Comparison of ENCODE assay signal across 8 cellular contexts in the genomic region with DNA sequence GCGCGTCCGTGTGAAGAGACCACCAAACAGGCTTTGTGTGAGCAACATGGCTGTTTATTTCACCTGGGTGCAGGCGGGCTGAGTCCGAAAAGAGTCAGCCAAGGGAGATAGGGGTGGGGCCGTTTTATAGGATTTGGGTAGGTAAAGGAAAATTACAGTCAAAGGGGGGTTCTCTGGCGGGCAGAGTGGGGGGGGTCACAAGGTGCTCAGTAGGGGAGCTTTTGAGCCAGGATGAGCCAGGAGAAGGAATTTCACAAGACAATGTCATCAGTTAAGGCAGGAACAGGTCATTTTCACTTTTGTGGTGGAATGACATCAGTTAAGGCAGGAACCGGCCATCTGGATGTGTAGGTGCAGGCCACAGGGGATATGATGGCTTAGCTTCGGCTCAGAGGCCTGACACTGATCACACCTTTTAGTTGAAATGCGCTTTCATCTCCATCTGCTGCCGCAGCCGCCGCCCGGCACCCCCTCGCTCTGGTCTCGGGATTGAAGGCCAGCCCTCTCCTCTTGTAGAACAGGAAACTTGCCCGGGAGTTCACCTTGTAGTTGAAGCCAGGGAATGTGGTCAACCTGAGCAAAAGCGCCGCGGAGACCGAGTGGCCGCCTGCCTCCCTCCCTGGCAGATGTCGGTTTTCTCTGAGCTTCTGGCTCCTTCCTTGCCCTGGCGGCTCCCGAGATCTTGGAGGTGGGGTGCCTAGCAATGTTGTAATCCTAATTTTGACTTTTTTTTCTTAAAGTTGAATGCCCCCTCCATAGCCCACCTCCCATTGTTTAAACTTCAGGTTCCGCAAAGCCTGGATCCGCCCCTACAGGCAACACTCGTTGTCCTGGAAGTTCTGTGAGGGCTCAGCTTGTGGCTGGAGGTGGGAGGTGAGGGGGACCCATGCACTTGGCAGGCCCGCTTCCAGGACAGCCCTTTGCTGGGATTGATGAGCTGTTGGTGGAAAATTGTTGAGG. TPM values are rescaled to one million over a fixed set of nuclear protein-coding genes. Genes with fewer than 3 reads are reported as not detected.
DNase-seq lines count a peak whose midpoint lies in the region; ATAC-seq, FAIRE-seq and TF ChIP-seq lines count a peak whose summit lies in the region.
"Not testable (repeated sequence)": the region's sequence is repeated elsewhere in the genome, so short reads cannot be mapped to it uniquely, and the experiment has no call there.

No MANE protein-coding gene starts in this region.

- WGBS in H1 (ENCODE audit: extremely low coverage in 1 of 2, insufficient coverage in 1 of 2, insufficient read length in 1 of 2, insufficient replicate concordance in 2 of 2, low coverage in 1 of 2, low lambda C conversion rate in 2 of 2, missing lambda C conversion rate in 1 of 2), 2 experiments, result 6% methylated on average over 28 of the region's 29 CpGs; no CpG with 5 or more reads in 1 of the 2 experiments

- 0 out of 2 replicates have a peak overlapping the region, but pooled peaks have one; percentile 62 for H3K18ac ChIP-seq in H1 (ENCODE audit: extremely low read depth, low read length)

- H3K4me3 ChIP-seq in BE2C (ENCODE audit: low read depth, low read length) (peak overlapping the region; percentile 65), Panc1 (ENCODE audit: low read depth in 2 of 2, low read length in 2 of 2) (peak overlapping the region; percentile 62 to 68), H1 (ENCODE audit: extremely low read depth in 1 of 4, insufficient read depth in 2 of 4, low read depth in 3 of 4, low read length in 4 of 4) (peak overlapping the region; percentile 49 to 80 (median 63))

- not testable (repeated sequence) for H3K4ac ChIP-seq in H1 (replicated peaks; ENCODE audit: insufficient read length, low read depth, low read length)

- not testable (repeated sequence) for H3K27me3 ChIP-seq in BE2C; Panc1 (ENCODE audit: control insufficient read depth, insufficient read depth, low read length); H1 (replicated peaks in 1 of 4; ENCODE audit: control insufficient read depth in 3 of 4, extremely low read depth in 1 of 4, insufficient read depth in 3 of 4, low read length in 3 of 4)

- H2BK15ac ChIP-seq in H1 (ENCODE audit: low read length), result peak overlapping the region; percentile 48; the same call in 1 of the 2 replicates

- not testable (repeated sequence) for H4K20me1 ChIP-seq in H1 (replicated peaks in 1 of 2; ENCODE audit: control insufficient read depth in 1 of 2, insufficient read depth in 2 of 2, low read length in 2 of 2)

- not testable (repeated sequence) for H4K5ac ChIP-seq in H1 (ENCODE audit: insufficient read length, low read depth, low read length)

- peaks cover 0 to 17% of the 10 kb centered on the region in 2 experiments; a peak in 1 of 4 replicates for H3K79me2 ChIP-seq in H1 (ENCODE audit: control insufficient read depth in 1 of 2, insufficient read depth in 2 of 2, low read length in 2 of 2)

- DNase-seq in BE2C; Panc1 (ENCODE audit: low read depth, low spot score); activated naive CD8-positive, alpha-beta T cell treated with anti-CD3 and anti-CD28 coated beads for 36 hours; natural killer cell; stimulated activated naive CD8-positive, alpha-beta T cell treated with anti-CD3 and anti-CD28 coated beads, Interleukin-15, amount 100 ng/mL, for 72 hours: not testable (repeated sequence)
- DNase-seq in H1 (ENCODE audit: low read depth in 1 of 2, low spot score in 2 of 2), result peak in 1 of 2 experiments; percentile 71
- DNase-seq in iris pigment epithelial cell (ENCODE audit: low read depth), result peak; percentile 40

- not testable (repeated sequence) for H2AK5ac ChIP-seq in H1 (ENCODE audit: low read depth, low read length)

- H3K9me3 ChIP-seq in BE2C; Panc1 (ENCODE audit: control insufficient read depth, insufficient read depth, low read depth, low read length); H1 (ENCODE audit: insufficient read depth in 2 of 2, low read depth in 1 of 2, low read length in 1 of 2): not testable (repeated sequence)

- H3K27me3 Mint-ChIP-seq in activated naive CD8-positive, alpha-beta T cell treated with anti-CD3 and anti-CD28 coated beads for 36 hours; stimulated activated naive CD8-positive, alpha-beta T cell treated with anti-CD3 and anti-CD28 coated beads, Interleukin-15, amount 100 ng/mL, for 72 hours: not testable (repeated sequence)
- H3K27me3 Mint-ChIP-seq in natural killer cell (ENCODE audit: low read depth in 2 of 2), result peaks cover 11 to 13% of the 10 kb centered on the region in 2 donors

- not testable (repeated sequence) for H2BK120ac ChIP-seq in H1 (replicated peaks; ENCODE audit: low read depth, low read length)

- not testable (repeated sequence) for H3K23ac ChIP-seq in H1 (ENCODE audit: insufficient read length)

- intact Hi-C loops in Panc1 (cut with micrococcal nuclease; ENCODE audit: unreplicated experiment); natural killer cell (cut with micrococcal nuclease): not testable (repeated sequence)

- not testable (repeated sequence) for TF ChIP-seq CTCF in BE2C (IDR thresholded peaks at IDR 0.05; ENCODE audit: low read depth, low read length); H1 (IDR thresholded peaks at IDR 0.05; ENCODE audit: control extremely low read depth in 1 of 3, insufficient read depth in 1 of 3, low read depth in 1 of 3, low read length in 3 of 3); natural killer cell (IDR thresholded peaks at IDR 0.05)
- TF ChIP-seq CTCF in Panc1 (IDR thresholded peaks at IDR 0.05), result 0 out of 2 replicates have a peak, but pooled peaks have one; percentile 12

- peak overlapping the region; percentile 62 for H4K91ac ChIP-seq in H1 (replicated peaks; ENCODE audit: insufficient read length, low read length)

- not testable (repeated sequence) for H3K27ac Mint-ChIP-seq in activated naive CD8-positive, alpha-beta T cell treated with anti-CD3 and anti-CD28 coated beads for 36 hours
- peak overlapping the region in 1 of 2 donors; percentile 70 for H3K27ac Mint-ChIP-seq in natural killer cell
- peak overlapping the region in 1 of 2 donors; percentile 5 for H3K27ac Mint-ChIP-seq in stimulated activated naive CD8-positive, alpha-beta T cell treated with anti-CD3 and anti-CD28 coated beads, Interleukin-15, amount 100 ng/mL, for 72 hours

- peak overlapping the region; percentile 42 to 89 (median 69) for H3K9ac ChIP-seq in H1 (replicated peaks in 1 of 4; ENCODE audit: extremely low read depth in 1 of 4, low read depth in 3 of 4, low read length in 3 of 4)

- peak overlapping the region; percentile 82 for H4K8ac ChIP-seq in H1 (ENCODE audit: extremely low read depth, insufficient read depth, low read length)

- H3K36me3 ChIP-seq in BE2C; Panc1 (ENCODE audit: control insufficient read depth, insufficient read depth, low read length); H1 (ENCODE audit: control insufficient read depth in 2 of 4, insufficient read depth in 4 of 4, low read length in 3 of 4): not testable (repeated sequence)

- H3K56ac ChIP-seq in H1 (replicated peaks; ENCODE audit: insufficient read length, low read depth, low read length), result peak overlapping the region; percentile 80

- H3K9me3 Mint-ChIP-seq in activated naive CD8-positive, alpha-beta T cell treated with anti-CD3 and anti-CD28 coated beads for 36 hours; natural killer cell; stimulated activated naive CD8-positive, alpha-beta T cell treated with anti-CD3 and anti-CD28 coated beads, Interleukin-15, amount 100 ng/mL, for 72 hours: not testable (repeated sequence)

- TSS peak; percentile 71 for BruUV-seq in Panc1 (replicated peaks; lab: Mats Ljungman, UMichigan)

- peak overlapping the region; percentile 78 for H3K4me3 Mint-ChIP-seq in activated naive CD8-positive, alpha-beta T cell treated with anti-CD3 and anti-CD28 coated beads for 36 hours
- H3K4me3 Mint-ChIP-seq in natural killer cell, result peak overlapping the region; percentile 86
- peak overlapping the region; percentile 78 to 84 for H3K4me3 Mint-ChIP-seq in stimulated activated naive CD8-positive, alpha-beta T cell treated with anti-CD3 and anti-CD28 coated beads, Interleukin-15, amount 100 ng/mL, for 72 hours

- peak overlapping the region; percentile 94 to 96 for H3K4me2 ChIP-seq in H1 (ENCODE audit: insufficient read depth in 1 of 2, low read depth in 2 of 2, low read length in 2 of 2)

- in situ Hi-C loops in Panc1 (cut with HindIII; ENCODE audit: low pct_unique_long_range_greater_than_20kb, low sequenced_read_pairs), result not testable (repeated sequence)

- H2BK20ac ChIP-seq in H1 (ENCODE audit: low read length), result not testable (repeated sequence)

- TF ChIP-seq RAD21 in H1 (IDR thresholded peaks at IDR 0.05 in 1 of 2, conservative IDR thresholded peaks at IDR 0.05 in 1 of 2; ENCODE audit: low read depth in 2 of 2, low read length in 2 of 2), result not testable (repeated sequence)

- not testable (repeated sequence) for FAIRE-seq in H1 (lab: Jason Lieb, UNC)

- ATAC-seq in HG03135 (IDR thresholded peaks at IDR 0.05; ENCODE audit: unreplicated experiment), result peak; percentile 6
- ATAC-seq in Panc1; natural killer cell; stimulated activated naive CD8-positive, alpha-beta T cell treated with anti-CD3 and anti-CD28 coated beads, Interleukin-15, amount 100 ng/mL, for 72 hours: not testable (repeated sequence)

- CTCF ChIA-PET in Panc1 (lab: Charles Lee), result interaction anchor here (0.6 to 1.0 kb wide), 3 partner anchors 22 to 34 kb away, joined by 3 to 6 read pairs (median 3); a partner anchor contains a TSS
- CTCF ChIA-PET in H1 (lab: Charles Lee; ENCODE audit: partially characterized antibody), result interaction anchor here (0.5 to 8.4 kb wide), 43 partner anchors 7 to 348 kb away, joined by 3 to 50 read pairs (median 5); a partner anchor contains a TSS

- not testable (repeated sequence) for H3K14ac ChIP-seq in H1 (ENCODE audit: insufficient read length)

- not testable (repeated sequence) for H3K23me2 ChIP-seq in H1 (ENCODE audit: low read depth, low read length)

- POLR2A ChIA-PET in Panc1 (lab: Charles Lee) (interaction anchor here (0.8 kb wide), 1 partner anchor 299 kb away, joined by 8 read pairs; no protein-coding TSS in a partner anchor), H1 (lab: Charles Lee; ENCODE audit: partially characterized antibody) (interaction anchor here (0.7 to 13.3 kb wide), 23 partner anchors 8 to 343 kb away, joined by 3 to 166 read pairs (median 4); a partner anchor contains a TSS)

- peaks cover 13% of the 10 kb centered on the region for H3K4me1 Mint-ChIP-seq in activated naive CD8-positive, alpha-beta T cell treated with anti-CD3 and anti-CD28 coated beads for 36 hours
- peaks cover 13 to 23% of the 10 kb centered on the region in 2 donors for H3K4me1 Mint-ChIP-seq in natural killer cell
- peaks cover 18% of the 10 kb centered on the region for H3K4me1 Mint-ChIP-seq in stimulated activated naive CD8-positive, alpha-beta T cell treated with anti-CD3 and anti-CD28 coated beads, Interleukin-15, amount 100 ng/mL, for 72 hours

- H3K36me3 Mint-ChIP-seq in activated naive CD8-positive, alpha-beta T cell treated with anti-CD3 and anti-CD28 coated beads for 36 hours; natural killer cell: not testable (repeated sequence)

- H3K79me1 ChIP-seq in H1 (ENCODE audit: low read depth, low read length), result not testable (repeated sequence)

- H2AFZ ChIP-seq in H1 (ENCODE audit: low read length), result not testable (repeated sequence)

- peak overlapping the region; percentile 61 for H3K27ac ChIP-seq in Panc1 (ENCODE audit: low read length)
- not testable (repeated sequence) for H3K27ac ChIP-seq in H1 (ENCODE audit: low read depth, low read length)

- TF ChIP-seq EP300 in H1 (IDR thresholded peaks at IDR 0.05; ENCODE audit: borderline replicate concordance in 1 of 2, low read depth in 2 of 2, low read length in 2 of 2), result not testable (repeated sequence)

- peak overlapping the region; percentile 78 for H2BK12ac ChIP-seq in H1 (ENCODE audit: low read depth, low read length)

- not testable (repeated sequence) for TF ChIP-seq POLR2A in H1 (IDR thresholded peaks at IDR 0.05; ENCODE audit: control extremely low read depth in 1 of 2, low read depth in 2 of 2, low read length in 2 of 2)

- peak overlapping the region; percentile 15 for H2BK5ac ChIP-seq in H1 (ENCODE audit: low read depth, low read length)

- H3K4me1 ChIP-seq in BE2C, result not testable (repeated sequence)
- peaks cover 36% of the 10 kb centered on the region for H3K4me1 ChIP-seq in Panc1 (ENCODE audit: control insufficient read depth, insufficient read depth, low read length)
- H3K4me1 ChIP-seq in H1 (replicated peaks in 1 of 4; ENCODE audit: control insufficient read depth in 3 of 4, insufficient read depth in 4 of 4, low read length in 3 of 4), result peaks cover 7 to 21% (median 10%) of the 10 kb centered on the region in 4 experiments

RNA-seq across cellular contexts. Expression of a gene that starts 0.9 kb away (rescaled TPM):
- polyA plus RNA-seq in BE2C (2012; ENCODE audit: insufficient read depth, insufficient read length, low read depth), result 19.8 TPM
- total RNA-seq in Panc1 (2021; ENCODE audit: unreplicated experiment), result 76.4 TPM
- 79.0 TPM for polyA plus RNA-seq in Panc1 (2012; ENCODE audit: insufficient read length)
- 1 to 10 TPM; 2.7 to 4.3 TPM for total RNA-seq in activated naive CD8-positive, alpha-beta T cell treated with anti-CD3 and anti-CD28 coated beads for 36 hours
- total RNA-seq in H1 (2021; fragmentation: NEBNext Ultra II Directional; extraction: Animal tissue kit (Norgen Biotek cat#: 25700)), result 79.1 and 80.0 TPM in 2 replicates
- polyA plus RNA-seq in H1 (2011; rRNA removed), result 45.3 and 47.6 TPM in 2 replicates
- 23.5 TPM for polyA plus RNA-seq in H1 (2011; cell fraction: cytosol; rRNA removed)
- 50.9 TPM for polyA plus RNA-seq in H1 (2011; cell fraction: nucleus; rRNA removed)
- polyA plus RNA-seq in H1 (2012, experiment 1 of 2), result 87.4 to 98.2 TPM (median 91.4 TPM) in 4 replicates
- 157 TPM for polyA plus RNA-seq in H1 (2012, experiment 2 of 2)
- polyA plus RNA-seq in H1 (2013, experiment 1 of 2), result 157 TPM
- polyA plus RNA-seq in H1 (2013, experiment 2 of 2), result 166 TPM
- polyA minus RNA-seq in H1 (2011; rRNA and poly(A)+ RNA removed), result 30.1 and 31.7 TPM in 2 replicates
- 19.2 TPM for polyA minus RNA-seq in H1 (2011; cell fraction: cytosol; rRNA and poly(A)+ RNA removed)
- polyA minus RNA-seq in H1 (2011; cell fraction: nucleus; rRNA and poly(A)+ RNA removed), result 22.1 TPM
- total RNA-seq in natural killer cell, result 1 to 10 TPM; 1.1 to 2.3 (median 1.5) TPM

RNA-seq across cellular contexts. Expression of a gene that starts 33.2 kb away (rescaled TPM):
- polyA plus RNA-seq in BE2C (2012; ENCODE audit: insufficient read depth, insufficient read length, low read depth), result 555 TPM
- total RNA-seq in Panc1 (2021; ENCODE audit: unreplicated experiment) (282 TPM), natural killer cell (100 to 1,000 TPM in 1 of 3 donors, 10 to 100 TPM in 2; 83.1 to 116 (median 93.0) TPM)
- polyA plus RNA-seq in Panc1 (2012; ENCODE audit: insufficient read length), result 264 TPM
- total RNA-seq in activated naive CD8-positive, alpha-beta T cell treated with anti-CD3 and anti-CD28 coated beads for 36 hours, result 100 to 1,000 TPM; 335 to 350 TPM
- 446 and 448 TPM in 2 replicates for total RNA-seq in H1 (2021; fragmentation: NEBNext Ultra II Directional; extraction: Animal tissue kit (Norgen Biotek cat#: 25700))
- polyA plus RNA-seq in H1 (2011; rRNA removed), result 342 and 572 TPM in 2 replicates
- polyA plus RNA-seq in H1 (2011; cell fraction: cytosol; rRNA removed), result 639 TPM
- 94.4 TPM for polyA plus RNA-seq in H1 (2011; cell fraction: nucleus; rRNA removed)
- polyA plus RNA-seq in H1 (2012, experiment 1 of 2), result 256 to 682 TPM (median 537 TPM) in 4 replicates
- polyA plus RNA-seq in H1 (2012, experiment 2 of 2), result 59.1 TPM
- polyA plus RNA-seq in H1 (2013, experiment 1 of 2), result 274 TPM
- polyA plus RNA-seq in H1 (2013, experiment 2 of 2), result 272 TPM
- 150 and 182 TPM in 2 replicates for polyA minus RNA-seq in H1 (2011; rRNA and poly(A)+ RNA removed)
- polyA minus RNA-seq in H1 (2011; cell fraction: cytosol; rRNA and poly(A)+ RNA removed), result 259 TPM
- polyA minus RNA-seq in H1 (2011; cell fraction: nucleus; rRNA and poly(A)+ RNA removed), result 78.2 TPM

Comparison
In these comparisons a context has a peak if more than half of its experiments do, and no peak if none do; other contexts are left out.
1. RNA of a gene that starts 0.9 kb away (total RNA-seq): 79.1 to 80.0 TPM in H1 and 76.4 TPM in Panc1 (single experiment); 2.7 to 4.3 TPM in activated naive CD8-positive, alpha-beta T cell treated with anti-CD3 and anti-CD28 coated beads for 36 hours and 1.1 to 2.3 TPM in natural killer cell; every median in the first group is over 10 times any median in the second.
2. Peak in every context shown above with its lines, with median percentiles within 50 percentile points of each other: H3K4me3 ChIP-seq and H3K4me3 Mint-ChIP-seq.